8 cellular contexts compared by ENCODE assay signal in the genomic region with DNA sequence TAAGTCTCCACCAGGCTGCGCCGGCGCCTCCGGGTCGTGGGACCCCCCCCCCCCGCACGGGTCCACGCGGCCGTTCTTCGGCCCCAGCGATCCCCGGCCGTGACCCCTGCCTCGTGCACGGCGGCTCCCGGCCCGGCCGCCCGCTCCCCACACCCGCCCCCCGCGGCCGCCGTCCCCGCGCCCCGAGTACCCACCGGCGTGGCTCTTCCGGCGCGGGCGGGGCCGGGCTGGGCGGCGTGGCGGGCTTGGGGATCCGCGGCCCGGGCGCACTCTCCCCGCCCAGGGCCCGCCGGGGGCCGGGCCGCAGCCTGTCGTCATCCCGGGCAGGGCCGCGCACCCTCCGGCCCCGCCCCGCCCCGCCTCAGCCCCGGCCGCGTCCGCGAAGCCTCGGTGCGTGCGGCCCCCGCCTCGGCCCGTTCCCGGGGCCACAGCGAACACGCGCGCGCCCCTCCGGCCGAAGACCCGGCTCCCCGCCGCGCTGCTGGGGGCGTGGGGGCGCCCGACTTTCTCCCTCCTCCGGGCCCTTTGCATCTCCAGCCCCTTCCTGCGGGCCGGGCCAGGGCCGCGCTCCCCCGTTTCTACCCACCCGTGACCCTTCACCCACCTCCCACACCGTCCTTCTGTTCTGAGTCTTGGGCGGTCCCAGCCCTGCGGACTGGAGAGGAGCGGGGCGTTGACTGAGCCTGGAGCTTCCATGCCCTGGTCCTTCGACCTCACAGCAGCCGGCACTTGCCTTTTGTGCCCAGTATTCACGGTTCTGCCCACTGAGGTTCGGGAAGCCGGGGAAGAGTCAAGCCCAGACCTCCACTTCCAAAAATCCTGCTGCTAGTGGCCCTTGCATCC. TPM values are rescaled to one million over a fixed set of nuclear protein-coding genes. Genes with fewer than 3 reads are reported as not detected.
DNase-seq lines count a peak whose midpoint lies in the region; ATAC-seq and TF ChIP-seq lines count a peak whose summit lies in the region.

No MANE protein-coding gene starts in this region.

- peaks cover 20% of the 10 kb centered on the region for H3K4me1 ChIP-seq in KMS-11 (ENCODE audit: low read depth, poor library complexity, severe bottlenecking)

- peak overlapping the region; percentile 83 to 89 (median 85) for H3K4me3 Mint-ChIP-seq in nephron

- TF ChIP-seq POLR2A in GM19099 (IDR thresholded peaks at IDR 0.05; ENCODE audit: extremely low read depth, insufficient read length, low read depth) = peak; percentile 20

- ATAC-seq in HG02884 (IDR thresholded peaks at IDR 0.05; ENCODE audit: unreplicated experiment) = no peak
- ATAC-seq in HG02763 (IDR thresholded peaks at IDR 0.05; ENCODE audit: unreplicated experiment) = no peak

- DNase-seq in CD1c-positive myeloid dendritic cell (ENCODE audit: extremely low spot score) (peak; percentile 85), fibroblast of the aortic adventitia (ENCODE audit: low read depth) (peak; percentile 32)
- peak; percentile 71 for DNase-seq in activated CD8-positive, alpha-beta memory T cell treated with anti-CD3 and anti-CD28 coated beads, Interleukin-2, amount 50 U/mL, for 48 hours

- no peaks in the 10 kb centered on the region for H3K36me3 Mint-ChIP-seq in nephron (ENCODE audit: low read depth)

- no peaks in the 10 kb centered on the region for H3K36me3 ChIP-seq in KMS-11 (ENCODE audit: insufficient read depth)

- H3K4me3 ChIP-seq in KMS-11 (IDR thresholded peaks at IDR 0.05; ENCODE audit: insufficient read depth, low read depth, low read length) = no peak overlapping the region
- peak overlapping the region; percentile 77 for H3K4me3 ChIP-seq in fibroblast of the aortic adventitia (ENCODE audit: low read depth, low read length)

- H3K9ac ChIP-seq in KMS-11 = peak overlapping the region; percentile 46; the same call in 1 of the 2 replicates

- H2AFZ ChIP-seq in KMS-11 (ENCODE audit: low read depth) = peak overlapping the region; percentile 64

- H3K27ac ChIP-seq in KMS-11 = no peak overlapping the region

- TF ChIP-seq CTCF in KMS-11 (conservative IDR thresholded peaks at IDR 0.05; ENCODE audit: low read depth, low read length) (no peak), fibroblast of the aortic adventitia (IDR thresholded peaks at IDR 0.05; ENCODE audit: insufficient read depth, low read length) (no peak), nephron (IDR thresholded peaks at IDR 0.05; ENCODE audit: unreplicated experiment in 3 of 3) (no peak)

- no peaks in the 10 kb centered on the region for H3K27me3 ChIP-seq in KMS-11 (ENCODE audit: insufficient read depth, low read depth)

- H3K4me2 ChIP-seq in KMS-11 = peak overlapping the region; percentile 82

- peaks cover 48% of the 10 kb centered on the region for H3K4me1 Mint-ChIP-seq in nephron

- no peaks in the 10 kb centered on the region for H4K20me1 ChIP-seq in KMS-11 (ENCODE audit: insufficient read depth)

- H3K27ac Mint-ChIP-seq in nephron = peak overlapping the region; percentile 47 to 84 (median 67)

- no peaks in the 10 kb centered on the region for H3K9me3 Mint-ChIP-seq in nephron

- no peaks in the 10 kb centered on the region for H3K27me3 Mint-ChIP-seq in nephron (ENCODE audit: low read depth)

- no peaks in the 10 kb centered on the region for H3K79me2 ChIP-seq in KMS-11 (ENCODE audit: insufficient read depth, low read depth)

RNA-seq across cellular contexts. Expression of gene MYO1C, which starts 0.9 kb away (rescaled TPM):
- 127 and 139 TPM in 2 replicates for total RNA-seq in fibroblast of the aortic adventitia (ENCODE audit: low replicate concordance)

RNA-seq across cellular contexts. Expression of gene INPP5K, which starts 24.8 kb away (rescaled TPM):
- total RNA-seq in fibroblast of the aortic adventitia (ENCODE audit: low replicate concordance) = 13.2 and 27.3 TPM in 2 replicates

RNA-seq across cellular contexts. Expression of gene CRK, which starts 35.6 kb away (rescaled TPM):
- 70.0 and 106 TPM in 2 replicates for total RNA-seq in fibroblast of the aortic adventitia (ENCODE audit: low replicate concordance)

Comparison
In these comparisons a context has a peak if more than half of its experiments do, and no peak if none do; other contexts are left out.
1. DNase-seq: peak in every context shown above with its lines; median percentile 85 in CD1c-positive myeloid dendritic cell; 71 in activated CD8-positive, alpha-beta memory T cell treated with anti-CD3 and anti-CD28 coated beads, Interleukin-2, amount 50 U/mL, for 48 hours; 32 in fibroblast of the aortic adventitia.